In genomic region chr3:110074095-110074494, GRCh38 we compare ENCODE assay signal across 8 cellular contexts.
"Had no signal": no experiment of that assay in that cellular context is flagged by ENCODE, and none has a peak within 500 bp of the region (broad histone marks: within the 10 kb centered on the region; RNA-seq: fewer than 3 reads in every experiment).

No MANE protein-coding gene starts in this region.

- H3K27ac Mint-ChIP-seq: GM23338, HFFc6 had no signal

- H3K4me3 Mint-ChIP-seq: GM23338, H9, HFFc6 had no signal

- H3K36me3 ChIP-seq: HAP-1 had no signal

- H3K9ac ChIP-seq: GM23248 had no signal

- H2AFZ ChIP-seq: GM23248, GM23338 had no signal

- DNase-seq: GM23248, GOT3, H7, H9, HCEC 1CT, HFFc6 had no signal

- H3K4me1 ChIP-seq: HAP-1 had no signal

- H3K4me3 ChIP-seq: GM23248, GM23338, HAP-1 had no signal

- H3K4me1 Mint-ChIP-seq: GM23338, H9 had no signal

- H3K27ac ChIP-seq: GM23248 had no signal

- H3K4me2 ChIP-seq: GM23338 had no signal
